ENCODE assay signal across 4 cellular contexts in genomic region chr7:76597288-76597687, GRCh38. TPM values are rescaled to one million over a fixed set of nuclear protein-coding genes. Genes with fewer than 3 reads are reported as not detected.
"Had no signal": no experiment of that assay in that cellular context is flagged by ENCODE, and none has a peak within 500 bp of the region (broad histone marks: within the 10 kb centered on the region; RNA-seq: fewer than 3 reads in every experiment).

No MANE protein-coding gene starts in this region.

RNA-seq across cellular contexts. Expression of gene SPDYE16, which starts 54.2 kb away (rescaled TPM):
- total RNA-seq: dermis blood vessel endothelial cell, foreskin keratinocyte, kidney epithelial cell, skeletal muscle tissue had no signal
- polyA plus RNA-seq: foreskin keratinocyte had no signal
